ENCODE assay signal across 1 cellular context in the genomic region with DNA sequence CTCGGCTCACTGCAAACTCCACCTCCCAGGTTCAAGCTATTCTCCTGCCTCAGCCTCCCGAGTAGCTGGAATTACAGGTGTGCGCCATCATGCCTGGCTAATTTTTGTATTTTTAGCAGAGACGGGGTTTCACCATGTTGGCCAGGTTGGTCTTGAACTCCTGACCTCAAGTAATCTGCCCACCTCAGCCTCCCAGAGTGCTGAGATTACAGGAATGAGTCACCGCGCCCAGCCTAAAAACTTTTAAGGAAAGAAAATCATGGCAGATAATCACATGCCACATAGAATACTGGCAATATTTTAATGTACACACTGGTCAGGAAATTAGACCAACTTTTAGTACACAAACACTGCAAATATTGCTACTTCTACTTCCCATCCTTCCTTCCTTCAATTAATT. TPM values are rescaled to one million over a fixed set of nuclear protein-coding genes. Genes with fewer than 3 reads are reported as not detected.
"Had no signal": no experiment of that assay in that cellular context is flagged by ENCODE, and none has a peak within 500 bp of the region (broad histone marks: within the 10 kb centered on the region; RNA-seq: fewer than 3 reads in every experiment).

No MANE protein-coding gene starts in this region.

RNA-seq across cellular contexts. Expression of a gene that starts 16.7 kb away (rescaled TPM):
- total RNA-seq: thoracic aorta had no signal
